In genomic region chr4:153970169-153970568, GRCh38 we compare ENCODE assay signal across 32 cellular contexts.
"Had no signal": no experiment of that assay in that cellular context is flagged by ENCODE, and none has a peak within 500 bp of the region (broad histone marks: within the 10 kb centered on the region; RNA-seq: fewer than 3 reads in every experiment).

No MANE protein-coding gene starts in this region.

- H3K4me3 ChIP-seq: adrenal gland, breast epithelium had no signal

- H3K36me3 ChIP-seq: adrenal gland, breast epithelium had no signal

- H3K27ac ChIP-seq: adrenal gland, breast epithelium, VCaP had no signal

- H3K4me1 ChIP-seq: adrenal gland, breast epithelium had no signal

- H3K4me3 Mint-ChIP-seq: activated B cell treated with CpG ODN at 0.5 μM for 24 hours; activated CD4-positive, alpha-beta memory T cell treated with anti-CD3 and anti-CD28 coated beads, Interleukin-2, amount 10 ng/mL, durations not matched to agents 7 days and 5 days; activated CD4-positive, alpha-beta T cell treated with anti-CD3 and anti-CD28 coated beads, Interleukin-2, amount 10 ng/mL, durations not matched to agents 24 days and 14 days; activated CD8-positive, alpha-beta memory T cell treated with anti-CD3 and anti-CD28 coated beads, Interleukin-2, amount 10 ng/mL, durations not matched to agents 7 days and 5 days; activated CD8-positive, alpha-beta T cell treated with anti-CD3 and anti-CD28 coated beads, Interleukin-2, amount 10 ng/mL, durations not matched to agents 7 days and 5 days; activated naive CD4-positive, alpha-beta T cell treated with anti-CD3 and anti-CD28 coated beads for 36 hours; activated naive CD8-positive, alpha-beta T cell treated with anti-CD3 and anti-CD28 coated beads for 36 hours; activated T-cell treated with anti-CD3 and anti-CD28 coated beads, Interleukin-2, amount 50 U/mL, for 24 hours; brain; T-cell; T-helper 2 cell treated with Interferon-gamma antibody and Interleukin-4, amounts not matched to agents 5 μg/mL and 100 μg/mL, for 36 hours had no signal

- H3K36me3 Mint-ChIP-seq: activated CD8-positive, alpha-beta memory T cell treated with anti-CD3 and anti-CD28 coated beads, Interleukin-2, amount 10 ng/mL, durations not matched to agents 7 days and 5 days; activated naive CD8-positive, alpha-beta T cell treated with anti-CD3 and anti-CD28 coated beads for 36 hours; T-cell had no signal

- ATAC-seq: activated CD8-positive, alpha-beta memory T cell treated with anti-CD3 and anti-CD28 coated beads, Interleukin-2, amount 10 ng/mL, durations not matched to agents 7 days and 5 days; activated CD8-positive, alpha-beta T cell treated with anti-CD3 and anti-CD28 coated beads, Interleukin-2, amount 10 ng/mL, durations not matched to agents 7 days and 5 days; T-cell had no signal

- H3K27ac Mint-ChIP-seq: activated B cell treated with CpG ODN at 0.5 μM for 24 hours; activated CD4-positive, alpha-beta memory T cell treated with anti-CD3 and anti-CD28 coated beads, Interleukin-2, amount 10 ng/mL, durations not matched to agents 7 days and 5 days; activated CD4-positive, alpha-beta T cell treated with anti-CD3 and anti-CD28 coated beads, Interleukin-2, amount 10 ng/mL, durations not matched to agents 24 days and 14 days; activated CD8-positive, alpha-beta memory T cell treated with anti-CD3 and anti-CD28 coated beads, Interleukin-2, amount 10 ng/mL, durations not matched to agents 7 days and 5 days; activated CD8-positive, alpha-beta T cell treated with anti-CD3 and anti-CD28 coated beads, Interleukin-2, amount 10 ng/mL, durations not matched to agents 7 days and 5 days; activated naive CD4-positive, alpha-beta T cell treated with anti-CD3 and anti-CD28 coated beads for 36 hours; activated naive CD4-positive, alpha-beta T cell treated with anti-CD3 and anti-CD28 coated beads, Interleukin-2, amount 50 U/mL, for 72 hours; activated naive CD8-positive, alpha-beta T cell treated with anti-CD3 and anti-CD28 coated beads for 36 hours; activated T-cell treated with anti-CD3 and anti-CD28 coated beads, Interleukin-2, amount 50 U/mL, for 24 hours; brain; T-cell; T-helper 2 cell treated with Interferon-gamma antibody and Interleukin-4, amounts not matched to agents 5 μg/mL and 100 μg/mL, for 36 hours had no signal

- FAIRE-seq: TTC549 had no signal

- H3K27me3 Mint-ChIP-seq: activated B cell treated with CpG ODN at 0.5 μM for 24 hours; activated CD4-positive, alpha-beta memory T cell treated with anti-CD3 and anti-CD28 coated beads, Interleukin-2, amount 10 ng/mL, durations not matched to agents 7 days and 5 days; activated CD4-positive, alpha-beta T cell treated with anti-CD3 and anti-CD28 coated beads, Interleukin-2, amount 10 ng/mL, durations not matched to agents 24 days and 14 days; activated CD8-positive, alpha-beta memory T cell treated with anti-CD3 and anti-CD28 coated beads, Interleukin-2, amount 10 ng/mL, durations not matched to agents 7 days and 5 days; activated naive CD8-positive, alpha-beta T cell treated with anti-CD3 and anti-CD28 coated beads for 36 hours; T-cell had no signal

- H3K4me1 Mint-ChIP-seq: activated B cell treated with CpG ODN at 0.5 μM for 24 hours; activated CD4-positive, alpha-beta memory T cell treated with anti-CD3 and anti-CD28 coated beads, Interleukin-2, amount 10 ng/mL, durations not matched to agents 7 days and 5 days; activated CD4-positive, alpha-beta T cell treated with anti-CD3 and anti-CD28 coated beads, Interleukin-2, amount 10 ng/mL, durations not matched to agents 24 days and 14 days; activated CD8-positive, alpha-beta memory T cell treated with anti-CD3 and anti-CD28 coated beads, Interleukin-2, amount 10 ng/mL, durations not matched to agents 7 days and 5 days; activated naive CD8-positive, alpha-beta T cell treated with anti-CD3 and anti-CD28 coated beads for 36 hours; brain had no signal

- H3K27me3 ChIP-seq: adrenal gland, breast epithelium had no signal

- DNase-seq: activated B cell treated with CpG ODN at 0.5 μM for 24 hours; activated CD4-positive, alpha-beta memory T cell treated with anti-CD3 and anti-CD28 coated beads, Interleukin-2, amount 10 ng/mL, durations not matched to agents 7 days and 5 days; activated CD4-positive, alpha-beta T cell treated with anti-CD3 and anti-CD28 coated beads for 4 hours; activated CD4-positive, alpha-beta T cell treated with anti-CD3 and anti-CD28 coated beads, Interleukin-2, amount 10 ng/mL, durations not matched to agents 24 days and 14 days; activated CD4-positive, alpha-beta T cell treated with anti-CD3 and anti-CD28 coated beads, Interleukin-2, amount 50 U/mL, for 1 hour; activated CD4-positive, alpha-beta T cell treated with anti-CD3 and anti-CD28 coated beads, Interleukin-2, amount 50 U/mL, for 4 hours; activated CD4-positive, CD25-positive, alpha-beta regulatory T cell treated with anti-CD3 and anti-CD28 coated beads, Interleukin-2, amount 50 U/mL, for 72 hours; activated CD8-positive, alpha-beta memory T cell treated with anti-CD3 and anti-CD28 coated beads for 24 hours; activated CD8-positive, alpha-beta memory T cell treated with anti-CD3 and anti-CD28 coated beads, Interleukin-2, amount 10 ng/mL, durations not matched to agents 7 days and 5 days; activated CD8-positive, alpha-beta memory T cell treated with anti-CD3 and anti-CD28 coated beads, Interleukin-2, amount 50 U/mL, for 48 hours; activated CD8-positive, alpha-beta T cell treated with anti-CD3 and anti-CD28 coated beads, Interleukin-2, amount 10 ng/mL, durations not matched to agents 7 days and 5 days; activated effector memory CD4-positive, alpha-beta T cell treated with anti-CD3 and anti-CD28 coated beads, Interleukin-2, amount 50 U/mL, for 16 hours; activated gamma-delta T cell treated with Interleukin-2 at 50 U/mL for 16 hours; activated naive CD4-positive, alpha-beta T cell; activated naive CD4-positive, alpha-beta T cell treated with anti-CD3 and anti-CD28 coated beads for 36 hours; activated naive CD4-positive, alpha-beta T cell treated with anti-CD3 and anti-CD28 coated beads, Interleukin-2, amount 50 U/mL, for 16 hours; activated naive CD8-positive, alpha-beta T cell treated with anti-CD3 and anti-CD28 coated beads for 36 hours; activated T-cell treated with anti-CD3 and anti-CD28 coated beads, Interleukin-2, amount 50 U/mL, for 24 hours; activated T-cell treated with anti-CD3 and anti-CD28 coated beads, Interleukin-2, amount 50 U/mL, for 48 hours; adrenal gland; amniotic stem cell; aorta; central memory CD4-positive, alpha-beta T cell; T-cell; T-helper 2 cell; T-helper 9 cell had no signal
